In genomic region chr11:12007230-12007593, GRCh38 we compare ENCODE assay signal across 11 cellular contexts. TPM values are rescaled to one million over a fixed set of nuclear protein-coding genes. Genes with fewer than 3 reads are reported as not detected.
DNase-seq lines count a peak whose midpoint lies in the region; ATAC-seq and TF ChIP-seq lines count a peak whose summit lies in the region.
"Had no signal": no experiment of that assay in that cellular context is flagged by ENCODE, and none has a peak within 500 bp of the region (broad histone marks: within the 10 kb centered on the region; RNA-seq: fewer than 3 reads in every experiment).

No MANE protein-coding gene starts in this region.

- TF ChIP-seq CTCF in natural killer cell (IDR thresholded peaks at IDR 0.05), result no peak
- TF ChIP-seq CTCF in epithelial cell of esophagus (IDR thresholded peaks at IDR 0.05; ENCODE audit: insufficient read depth, low read depth, low read length, missing control alignments), result no peak
- TF ChIP-seq CTCF in nephron progenitor cell (IDR thresholded peaks at IDR 0.05), result no peak

- H3K27ac Mint-ChIP-seq in natural killer cell (no peak overlapping the region), nephron progenitor cell (no peak overlapping the region)
- H3K27ac Mint-ChIP-seq in natural killer cell treated with Interleukin-12 subunit alpha and Interleukin-12 subunit beta and Interleukin-15 and Interleukin-18, amount 100 ng/mL, for 72 hours, result no peak overlapping the region
- no peak overlapping the region for H3K27ac Mint-ChIP-seq in activated T-helper 2 cell treated with anti-CD3 and anti-CD28 coated beads, Interferon-gamma antibody, Interleukin-2, Interleukin-4, amounts not matched to agents 10 μg/mL and 5 μg/mL and 100 μg/mL, durations not matched to agents 14 hours and 24 hours and 36 hours

- H3K9me3 Mint-ChIP-seq in natural killer cell, result no peaks in the 10 kb centered on the region
- H3K9me3 Mint-ChIP-seq in natural killer cell treated with Interleukin-12 subunit alpha and Interleukin-12 subunit beta and Interleukin-15 and Interleukin-18, amount 100 ng/mL, for 72 hours, result no peaks in the 10 kb centered on the region
- no peaks in the 10 kb centered on the region for H3K9me3 Mint-ChIP-seq in nephron progenitor cell
- no peaks in the 10 kb centered on the region for H3K9me3 Mint-ChIP-seq in activated T-helper 2 cell treated with anti-CD3 and anti-CD28 coated beads, Interferon-gamma antibody, Interleukin-2, Interleukin-4, amounts not matched to agents 10 μg/mL and 5 μg/mL and 100 μg/mL, durations not matched to agents 14 hours and 24 hours and 36 hours

- no peak for ATAC-seq in natural killer cell
- ATAC-seq in natural killer cell treated with Interleukin-12 subunit alpha and Interleukin-12 subunit beta and Interleukin-15 and Interleukin-18, amount 100 ng/mL, for 72 hours, result no peak
- no peak for ATAC-seq in GM19035 (IDR thresholded peaks at IDR 0.05; ENCODE audit: unreplicated experiment)
- no peak for ATAC-seq in HG03469 (IDR thresholded peaks at IDR 0.05; ENCODE audit: unreplicated experiment)

- no peaks in the 10 kb centered on the region for H3K36me3 Mint-ChIP-seq in natural killer cell
- H3K36me3 Mint-ChIP-seq in natural killer cell treated with Interleukin-12 subunit alpha and Interleukin-12 subunit beta and Interleukin-15 and Interleukin-18, amount 100 ng/mL, for 72 hours, result no peaks in the 10 kb centered on the region
- H3K36me3 Mint-ChIP-seq in nephron progenitor cell (ENCODE audit: low read depth), result no peaks in the 10 kb centered on the region
- H3K36me3 Mint-ChIP-seq in activated T-helper 2 cell treated with anti-CD3 and anti-CD28 coated beads, Interferon-gamma antibody, Interleukin-2, Interleukin-4, amounts not matched to agents 10 μg/mL and 5 μg/mL and 100 μg/mL, durations not matched to agents 14 hours and 24 hours and 36 hours (ENCODE audit: low read depth), result no peaks in the 10 kb centered on the region

- intact Hi-C loops in natural killer cell (cut with micrococcal nuclease), result no loop called here
- intact Hi-C loops in activated T-helper 2 cell treated with anti-CD3 and anti-CD28 coated beads, Interferon-gamma antibody, Interleukin-2, Interleukin-4, amounts not matched to agents 10 μg/mL and 5 μg/mL and 100 μg/mL, durations not matched to agents 14 hours and 24 hours and 36 hours (cut with micrococcal nuclease), result no loop called here

- H3K4me3 ChIP-seq in epithelial cell of esophagus (ENCODE audit: low read length), result peak overlapping the region; percentile 70

- H3K4me1 Mint-ChIP-seq in natural killer cell (peaks cover 0 to 9% of the 10 kb centered on the region in 2 donors), nephron progenitor cell (peaks cover 9% of the 10 kb centered on the region)
- H3K4me1 Mint-ChIP-seq in natural killer cell treated with Interleukin-12 subunit alpha and Interleukin-12 subunit beta and Interleukin-15 and Interleukin-18, amount 100 ng/mL, for 72 hours (ENCODE audit: low read depth in 2 of 2), result peaks cover 0 to 4% of the 10 kb centered on the region in 2 donors
- H3K4me1 Mint-ChIP-seq in activated T-helper 2 cell treated with anti-CD3 and anti-CD28 coated beads, Interferon-gamma antibody, Interleukin-2, Interleukin-4, amounts not matched to agents 10 μg/mL and 5 μg/mL and 100 μg/mL, durations not matched to agents 14 hours and 24 hours and 36 hours (ENCODE audit: low read depth), result peaks cover 5% of the 10 kb centered on the region

- DNase-seq in natural killer cell, result no peak
- DNase-seq in natural killer cell treated with Interleukin-12 subunit alpha and Interleukin-12 subunit beta and Interleukin-15 and Interleukin-18, amount 100 ng/mL, for 72 hours (ENCODE audit: low spot score), result no peak
- peak; percentile 38 for DNase-seq in epithelial cell of esophagus (ENCODE audit: low read depth)
- no peak for DNase-seq in nephron progenitor cell
- no peak for DNase-seq in activated T-cell treated with anti-CD3 and anti-CD28 coated beads, Interleukin-2, amount 50 U/mL, for 48 hours
- DNase-seq in activated T-helper 2 cell treated with anti-CD3 and anti-CD28 coated beads, Interferon-gamma antibody, Interleukin-2, Interleukin-4, amounts not matched to agents 10 μg/mL and 5 μg/mL and 100 μg/mL, durations not matched to agents 14 hours and 24 hours and 36 hours (ENCODE audit: low spot score), result no peak
- DNase-seq: activated CD4-positive, CD25-positive, alpha-beta regulatory T cell treated with anti-CD3 and anti-CD28 coated beads, Interleukin-2, amount 50 U/mL, for 72 hours; AML-193; stimulated activated naive CD4-positive, alpha-beta T cell treated with Interleukin-2 at 50 U/mL for 16 hours had no signal

- H3K27me3 Mint-ChIP-seq in natural killer cell (ENCODE audit: low read depth in 2 of 2) (peaks cover 62 to 82% of the 10 kb centered on the region in 2 donors), nephron progenitor cell (ENCODE audit: low read depth, poor library complexity) (peaks cover 57% of the 10 kb centered on the region)
- peaks cover 57 to 70% of the 10 kb centered on the region in 2 donors for H3K27me3 Mint-ChIP-seq in natural killer cell treated with Interleukin-12 subunit alpha and Interleukin-12 subunit beta and Interleukin-15 and Interleukin-18, amount 100 ng/mL, for 72 hours
- peaks cover 76% of the 10 kb centered on the region for H3K27me3 Mint-ChIP-seq in activated T-helper 2 cell treated with anti-CD3 and anti-CD28 coated beads, Interferon-gamma antibody, Interleukin-2, Interleukin-4, amounts not matched to agents 10 μg/mL and 5 μg/mL and 100 μg/mL, durations not matched to agents 14 hours and 24 hours and 36 hours (ENCODE audit: low read depth)

- peak overlapping the region; percentile 47 for H3K4me3 Mint-ChIP-seq in natural killer cell
- no peak overlapping the region for H3K4me3 Mint-ChIP-seq in natural killer cell treated with Interleukin-12 subunit alpha and Interleukin-12 subunit beta and Interleukin-15 and Interleukin-18, amount 100 ng/mL, for 72 hours
- peak overlapping the region; percentile 81 for H3K4me3 Mint-ChIP-seq in nephron progenitor cell
- H3K4me3 Mint-ChIP-seq in activated T-helper 2 cell treated with anti-CD3 and anti-CD28 coated beads, Interferon-gamma antibody, Interleukin-2, Interleukin-4, amounts not matched to agents 10 μg/mL and 5 μg/mL and 100 μg/mL, durations not matched to agents 14 hours and 24 hours and 36 hours (ENCODE audit: low read depth), result no peak overlapping the region

RNA-seq across cellular contexts. Expression of gene DKK3, which starts 1.2 kb away (rescaled TPM):
- total RNA-seq in natural killer cell, result under 1 TPM in 2 of 3 donors, not detected in 1; 0.16 to 0.70 TPM
- not detected for total RNA-seq in natural killer cell treated with Interleukin-12 subunit alpha and Interleukin-12 subunit beta and Interleukin-15 and Interleukin-18, amount 100 ng/mL, for 72 hours
- total RNA-seq in activated T-helper 2 cell treated with anti-CD3 and anti-CD28 coated beads, Interferon-gamma antibody, Interleukin-2, Interleukin-4, amounts not matched to agents 10 μg/mL and 5 μg/mL and 100 μg/mL, durations not matched to agents 14 hours and 24 hours and 36 hours, result not detected in 2 replicates

Comparison
In these comparisons a context has a peak if more than half of its experiments do, and no peak if none do; other contexts are left out.
1. H3K4me3 Mint-ChIP-seq: peak in natural killer cell (single experiment) and nephron progenitor cell (single experiment); none in natural killer cell treated with Interleukin-12 subunit alpha and Interleukin-12 subunit beta and Interleukin-15 and Interleukin-18, amount 100 ng/mL, for 72 hours (single experiment) and activated T-helper 2 cell treated with anti-CD3 and anti-CD28 coated beads, Interferon-gamma antibody, Interleukin-2, Interleukin-4, amounts not matched to agents 10 μg/mL and 5 μg/mL and 100 μg/mL, durations not matched to agents 14 hours and 24 hours and 36 hours (single experiment).